ENCODE assay signal across 27 cellular contexts in genomic region chr3:169029674-169030285, GRCh38.
"Had no signal": no experiment of that assay in that cellular context is flagged by ENCODE, and none has a peak within 500 bp of the region (broad histone marks: within the 10 kb centered on the region; RNA-seq: fewer than 3 reads in every experiment).

No MANE protein-coding gene starts in this region.

- H3K27me3 Mint-ChIP-seq: memory B cell, type B pancreatic cell had no signal

- DNase-seq: dorsolateral prefrontal cortex; effector CD4-positive, alpha-beta T cell; foreskin melanocyte; hypothalamus; immature natural killer cell; islet precursor cell; kidney glomerular epithelial cell; left ventricle myocardium superior; lower lobe of right lung; natural killer cell; occipital lobe; ovary; posterior cingulate gyrus; psoas muscle; right cardiac atrium; sigmoid colon; stimulated activated CD4-positive, alpha-beta T cell treated with anti-CD3 and anti-CD28 coated beads, Interleukin-2, amount 100 ng/mL, for 24 hours; stimulated activated CD4-positive, alpha-beta T cell treated with anti-CD3 and anti-CD28 coated beads, Interleukin-4, amount 100 ng/mL, for 24 hours; stimulated activated naive CD4-positive, alpha-beta T cell treated with Interleukin-2 at 50 U/mL for 16 hours; substantia nigra; testis; tibial artery had no signal

- H3K4me1 ChIP-seq: lower lobe of right lung, psoas muscle, testis, tibial artery had no signal

- H3K27ac ChIP-seq: dorsolateral prefrontal cortex, epithelial cell of prostate, esophagus muscularis mucosa, lower lobe of right lung, ovary, psoas muscle, sigmoid colon, testis, tibial artery had no signal

- H3K4me3 ChIP-seq: dorsolateral prefrontal cortex, esophagus muscularis mucosa, lower lobe of right lung, ovary, psoas muscle, sigmoid colon, testis, tibial artery had no signal

- H3K9me3 ChIP-seq: esophagus muscularis mucosa, lower lobe of right lung, ovary, psoas muscle, sigmoid colon, testis, tibial artery had no signal

- H3K27ac Mint-ChIP-seq: immature natural killer cell; memory B cell; natural killer cell; stimulated activated effector memory CD8-positive, alpha-beta T cell treated with anti-CD3 and anti-CD28 coated beads, Interleukin-12 subunit alpha, Interleukin-12 subunit beta, amount 100 ng/mL, for 72 hours; type B pancreatic cell had no signal

- H3K36me3 Mint-ChIP-seq: immature natural killer cell; memory B cell; natural killer cell; stimulated activated effector memory CD8-positive, alpha-beta T cell treated with anti-CD3 and anti-CD28 coated beads, Interleukin-12 subunit alpha, Interleukin-12 subunit beta, amount 100 ng/mL, for 72 hours; type B pancreatic cell had no signal

- ATAC-seq: left ventricle myocardium superior; lower lobe of right lung; natural killer cell; psoas muscle; right cardiac atrium; stimulated activated effector memory CD8-positive, alpha-beta T cell treated with anti-CD3 and anti-CD28 coated beads, Interleukin-12 subunit alpha, Interleukin-12 subunit beta, amount 100 ng/mL, for 72 hours had no signal

- H3K4me1 Mint-ChIP-seq: immature natural killer cell; memory B cell; natural killer cell; stimulated activated effector memory CD8-positive, alpha-beta T cell treated with anti-CD3 and anti-CD28 coated beads, Interleukin-12 subunit alpha, Interleukin-12 subunit beta, amount 100 ng/mL, for 72 hours had no signal

- H3K4me3 Mint-ChIP-seq: immature natural killer cell; memory B cell; natural killer cell; stimulated activated effector memory CD8-positive, alpha-beta T cell treated with anti-CD3 and anti-CD28 coated beads, Interleukin-12 subunit alpha, Interleukin-12 subunit beta, amount 100 ng/mL, for 72 hours; type B pancreatic cell had no signal

- H3K9me3 Mint-ChIP-seq: type B pancreatic cell had no signal

- H3K36me3 ChIP-seq: esophagus muscularis mucosa, lower lobe of right lung, ovary, sigmoid colon, tibial artery had no signal

- H3K27me3 ChIP-seq: esophagus muscularis mucosa, ovary, sigmoid colon, testis, tibial artery had no signal
